In genomic region chrX:19964017-19964710, GRCh38 we compare ENCODE assay signal across 8 cellular contexts. TPM values are rescaled to one million over a fixed set of nuclear protein-coding genes. Genes with fewer than 3 reads are reported as not detected.
DNase-seq lines count a peak whose midpoint lies in the region; ATAC-seq, FAIRE-seq and TF ChIP-seq lines count a peak whose summit lies in the region.

No MANE protein-coding gene starts in this region.

- no peak overlapping the region for H3K27ac ChIP-seq in pancreas

- no peaks in the 10 kb centered on the region for H3K36me3 ChIP-seq in pancreas
- no peaks in the 10 kb centered on the region for H3K36me3 ChIP-seq in H7 (replicated peaks; ENCODE audit: control insufficient read depth, insufficient read depth, low read length)

- H3K4me3 ChIP-seq in retinal pigment epithelial cell (ENCODE audit: low read length) (no peak overlapping the region), pancreas (no peak overlapping the region), H7 (ENCODE audit: insufficient read depth, low read depth, low read length) (no peak overlapping the region)

- no peaks in the 10 kb centered on the region for H3K9me3 ChIP-seq in pancreas

- intact Hi-C loops in pancreas (cut with DNase I): no loop called here

- TF ChIP-seq CTCF in retinal pigment epithelial cell (conservative IDR thresholded peaks at IDR 0.05; ENCODE audit: low read depth, low read length): no peak
- no peak for TF ChIP-seq CTCF in pancreas (IDR thresholded peaks at IDR 0.05)

- ATAC-seq in GM18499 (IDR thresholded peaks at IDR 0.05; ENCODE audit: insufficient read depth, unreplicated experiment) (peak; percentile 69), GM21717 (IDR thresholded peaks at IDR 0.05; ENCODE audit: unreplicated experiment) (peak; percentile 82), pancreas (no peak), GM19395 (IDR thresholded peaks at IDR 0.05; ENCODE audit: unreplicated experiment) (no peak)

- H3K4me1 ChIP-seq in pancreas: no peaks in the 10 kb centered on the region

- DNase-seq in RKO (ENCODE audit: low spot score) (peak; percentile 26), retinal pigment epithelial cell (ENCODE audit: low read depth) (peak; percentile 18), pancreas (no peak), hepatic stellate cell (ENCODE audit: low spot score) (no peak), H7 (no peak)

- FAIRE-seq in pancreas (lab: Jason Lieb, UNC): no peak

- 84 to 92% methylated on average over 9 of the region's 9 CpGs for WGBS in pancreas, 2 donors

- H3K27me3 ChIP-seq in pancreas (no peaks in the 10 kb centered on the region), H7 (ENCODE audit: control insufficient read depth, insufficient read depth, low read length) (no peaks in the 10 kb centered on the region)

RNA-seq across cellular contexts. Expression of gene BCLAF3, which starts 26.7 kb away (rescaled TPM):
- 1 to 10 TPM; 3.3 to 6.9 (median 4.8) TPM for total RNA-seq in pancreas
- polyA plus RNA-seq in pancreas: 1 to 10 TPM; 2.2 to 4.2 TPM
- 0.94 and 2.9 TPM in 2 replicates for total RNA-seq in H7 (2014; rRNA removed; shearing (Covaris generic))

Comparison
In these comparisons a context has a peak if more than half of its experiments do, and no peak if none do; other contexts are left out.
1. ATAC-seq: peak in GM18499 (single experiment) and GM21717 (single experiment); none in pancreas (0 of 4) and GM19395 (single experiment).
2. DNase-seq: peak in RKO (single experiment) and retinal pigment epithelial cell (single experiment); none in pancreas (0 of 6), hepatic stellate cell (single experiment) and H7 (single experiment).